2 cellular contexts compared by ENCODE assay signal in genomic region chr20:64198347-64198746, GRCh38.
TF ChIP-seq lines count a peak whose summit lies in the region.

No MANE protein-coding gene starts in this region.

TF ChIP-seq in H1, 55 proteins besides CTCF, POLR2A, EP300 and RAD21:
- TF ChIP-seq SRF (IDR thresholded peaks at IDR 0.05; ENCODE audit: low read depth, low read length) (no peak), CTBP2 (IDR thresholded peaks at IDR 0.05; ENCODE audit: borderline replicate concordance, insufficient read depth, insufficient read length, low read length) (no peak), CHD2 (IDR thresholded peaks at IDR 0.05; ENCODE audit: low read length) (no peak), POU5F1 (IDR thresholded peaks at IDR 0.05; ENCODE audit: low read depth, low read length) (no peak), EZH2 (IDR thresholded peaks at IDR 0.05; ENCODE audit: low read depth, low read length, severe bottlenecking) (no peak), YY1 (IDR thresholded peaks at IDR 0.05; ENCODE audit: low read depth, low read length) (no peak), NRF1 (IDR thresholded peaks at IDR 0.05; ENCODE audit: low read depth, low read length) (no peak), NANOG (IDR thresholded peaks at IDR 0.05; ENCODE audit: insufficient read depth, low read depth, low read length, poor library complexity, severe bottlenecking) (no peak), HDAC2 (IDR thresholded peaks at IDR 0.05; ENCODE audit: borderline replicate concordance in 1 of 2, low read depth in 2 of 2, low read length in 2 of 2) (no peak), BCL11A (IDR thresholded peaks at IDR 0.05; ENCODE audit: low read depth in 2 of 2, low read length in 2 of 2) (no peak), SIN3A (conservative IDR thresholded peaks at IDR 0.05 in 1 of 2, IDR thresholded peaks at IDR 0.05 in 1 of 2; ENCODE audit: low read depth in 1 of 2, low read length in 2 of 2) (no peak), KDM5A (IDR thresholded peaks at IDR 0.05; ENCODE audit: low read length) (no peak), GABPA (IDR thresholded peaks at IDR 0.05; ENCODE audit: borderline replicate concordance, insufficient read depth, low read length) (no peak), JUN (IDR thresholded peaks at IDR 0.05; ENCODE audit: low read depth, low read length) (no peak), SIX5 (IDR thresholded peaks at IDR 0.05; ENCODE audit: low read depth, low read length) (no peak), ASH2L (IDR thresholded peaks at IDR 0.05; ENCODE audit: low read length) (no peak), RBBP5 (IDR thresholded peaks at IDR 0.05; ENCODE audit: borderline replicate concordance, low read depth, low read length) (no peak)

TF ChIP-seq in neural cell, 6 proteins besides CTCF, POLR2A, EP300 and RAD21:
- TF ChIP-seq POLR2AphosphoS5 (IDR thresholded peaks at IDR 0.05) (no peak), TAF1 (IDR thresholded peaks at IDR 0.05; ENCODE audit: low read depth) (no peak), SMC3 (conservative IDR thresholded peaks at IDR 0.05; ENCODE audit: poor library complexity) (no peak), EZH2 (IDR thresholded peaks at IDR 0.05; ENCODE audit: borderline replicate concordance, insufficient read depth, low read length, poor library complexity, severe bottlenecking) (no peak)
- TF ChIP-seq, protein P1, sequence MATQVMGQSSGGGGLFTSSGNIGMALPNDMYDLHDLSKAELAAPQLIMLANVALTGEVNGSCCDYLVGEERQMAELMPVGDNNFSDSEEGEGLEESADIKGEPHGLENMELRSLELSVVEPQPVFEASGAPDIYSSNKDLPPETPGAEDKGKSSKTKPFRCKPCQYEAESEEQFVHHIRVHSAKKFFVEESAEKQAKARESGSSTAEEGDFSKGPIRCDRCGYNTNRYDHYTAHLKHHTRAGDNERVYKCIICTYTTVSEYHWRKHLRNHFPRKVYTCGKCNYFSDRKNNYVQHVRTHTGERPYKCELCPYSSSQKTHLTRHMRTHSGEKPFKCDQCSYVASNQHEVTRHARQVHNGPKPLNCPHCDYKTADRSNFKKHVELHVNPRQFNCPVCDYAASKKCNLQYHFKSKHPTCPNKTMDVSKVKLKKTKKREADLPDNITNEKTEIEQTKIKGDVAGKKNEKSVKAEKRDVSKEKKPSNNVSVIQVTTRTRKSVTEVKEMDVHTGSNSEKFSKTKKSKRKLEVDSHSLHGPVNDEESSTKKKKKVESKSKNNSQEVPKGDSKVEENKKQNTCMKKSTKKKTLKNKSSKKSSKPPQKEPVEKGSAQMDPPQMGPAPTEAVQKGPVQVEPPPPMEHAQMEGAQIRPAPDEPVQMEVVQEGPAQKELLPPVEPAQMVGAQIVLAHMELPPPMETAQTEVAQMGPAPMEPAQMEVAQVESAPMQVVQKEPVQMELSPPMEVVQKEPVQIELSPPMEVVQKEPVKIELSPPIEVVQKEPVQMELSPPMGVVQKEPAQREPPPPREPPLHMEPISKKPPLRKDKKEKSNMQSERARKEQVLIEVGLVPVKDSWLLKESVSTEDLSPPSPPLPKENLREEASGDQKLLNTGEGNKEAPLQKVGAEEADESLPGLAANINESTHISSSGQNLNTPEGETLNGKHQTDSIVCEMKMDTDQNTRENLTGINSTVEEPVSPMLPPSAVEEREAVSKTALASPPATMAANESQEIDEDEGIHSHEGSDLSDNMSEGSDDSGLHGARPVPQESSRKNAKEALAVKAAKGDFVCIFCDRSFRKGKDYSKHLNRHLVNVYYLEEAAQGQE (IDR thresholded peaks at IDR 0.05; ENCODE audit: borderline replicate concordance): no peak
